In the genomic region with DNA sequence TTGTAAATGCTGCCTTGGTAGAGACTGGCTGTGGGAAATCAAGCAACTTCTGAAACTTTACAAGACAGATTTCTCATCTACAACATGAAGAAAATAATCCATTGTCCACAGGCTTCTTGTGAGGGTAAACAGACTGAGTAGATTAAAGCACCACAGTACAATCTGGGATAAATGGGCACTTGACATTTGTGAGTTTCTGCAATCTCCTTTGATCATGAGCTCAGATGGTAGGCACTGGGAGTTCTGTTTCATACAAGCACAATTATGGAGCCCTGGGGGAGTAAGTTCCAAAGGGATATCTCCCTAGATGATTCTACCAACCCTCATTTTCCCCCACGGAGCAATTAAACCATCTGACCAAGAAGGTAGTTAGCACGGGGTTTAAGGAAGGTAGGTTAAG, we compare ENCODE assay signal across 22 cellular contexts.
A peak's percentile ranks its signal among the peaks of the same experiment; 100 is the strongest.
DNase-seq lines count a peak whose midpoint lies in the region; ATAC-seq and TF ChIP-seq lines count a peak whose summit lies in the region.
"Had no signal": no experiment of that assay in that cellular context is flagged by ENCODE, and none has a peak within 500 bp of the region (broad histone marks: within the 10 kb centered on the region; RNA-seq: fewer than 3 reads in every experiment).

No MANE protein-coding gene starts in this region.

- 86% methylated on average over 2 of the region's 2 CpGs for WGBS in urinary bladder

- H3K9me3 ChIP-seq in WERI-Rb-1 (ENCODE audit: severe bottlenecking) = no peaks in the 10 kb centered on the region
- H3K9me3 ChIP-seq: ascending aorta, thyroid gland had no signal

- peak; percentile 90 for DNase-seq in NCI-H2029 treated with DMSO at 0.1 percent for 48 hours (lab: John Stamatoyannopoulos, UW)
- no peak for DNase-seq in NCI-H2029 (lab: John Stamatoyannopoulos, UW)
- DNase-seq in amniotic epithelial cell (ENCODE audit: low read depth) = peak; percentile 13
- DNase-seq in foreskin fibroblast = no peak
- no peak for DNase-seq in NCI-H526 (lab: John Stamatoyannopoulos, UW)
- DNase-seq in WERI-Rb-1 = no peak
- DNase-seq: activated CD4-positive, alpha-beta T cell treated with anti-CD3 and anti-CD28 coated beads, Interleukin-2, amount 50 U/mL, for 4 hours; activated naive CD4-positive, alpha-beta T cell; activated T-cell treated with anti-CD3 and anti-CD28 coated beads for 4 hours; HCEC 1CT; natural killer cell; NCI-H1694 treated with DMSO at 0.1 percent for 48 hours; Right ventricle myocardium superior; stimulated activated CD4-positive, alpha-beta T cell treated with anti-CD3 and anti-CD28 coated beads, Interleukin-1b, Interleukin-23, amount 100 ng/mL, for 48 hours; stimulated activated naive CD4-positive, alpha-beta T cell; thyroid gland had no signal

- peak overlapping the region; percentile 47 to 64 for H3K4me3 ChIP-seq in foreskin fibroblast (ENCODE audit: low read depth in 1 of 2, low read length in 2 of 2)
- H3K4me3 ChIP-seq in urinary bladder (ENCODE audit: low read depth, low read length) = no peak overlapping the region
- no peak overlapping the region for H3K4me3 ChIP-seq in WERI-Rb-1 (ENCODE audit: low read depth, low read length)
- H3K4me3 ChIP-seq: thyroid gland had no signal

- H3K27ac ChIP-seq in urinary bladder (ENCODE audit: low read depth) (peak overlapping the region; percentile 32), WERI-Rb-1 (no peak overlapping the region)
- H3K27ac ChIP-seq: 22Rv1, C4-2B, coronary artery, thyroid gland had no signal

- no peak for ATAC-seq in GM21367 (IDR thresholded peaks at IDR 0.05; ENCODE audit: unreplicated experiment)
- ATAC-seq: natural killer cell had no signal

- no peaks in the 10 kb centered on the region for H3K4me1 ChIP-seq in urinary bladder (ENCODE audit: insufficient read depth)
- H3K4me1 ChIP-seq: thyroid gland had no signal

- H3K36me3 ChIP-seq in urinary bladder (ENCODE audit: insufficient read depth) (no peaks in the 10 kb centered on the region), WERI-Rb-1 (no peaks in the 10 kb centered on the region)
- H3K36me3 ChIP-seq: ascending aorta, thyroid gland had no signal

- no peaks in the 10 kb centered on the region for H3K27me3 ChIP-seq in WERI-Rb-1 (ENCODE audit: insufficient read depth, low read depth, severe bottlenecking)
- H3K27me3 ChIP-seq: ascending aorta, thyroid gland had no signal

- TF ChIP-seq CTCF in foreskin fibroblast (IDR thresholded peaks at IDR 0.05; ENCODE audit: low read depth, low read length) = no peak
- TF ChIP-seq CTCF in WERI-Rb-1 (IDR thresholded peaks at IDR 0.05; ENCODE audit: low read depth, low read length) = no peak

Comparison
In these comparisons a context has a peak if more than half of its experiments do, and no peak if none do; other contexts are left out.
1. DNase-seq: peak in NCI-H2029 treated with DMSO at 0.1 percent for 48 hours (single experiment) and amniotic epithelial cell (single experiment); none in NCI-H2029 (single experiment), foreskin fibroblast (0 of 2), NCI-H526 (0 of 2) and WERI-Rb-1 (single experiment).
2. H3K4me3 ChIP-seq: peak in foreskin fibroblast (2 of 2); none in urinary bladder (single experiment) and WERI-Rb-1 (single experiment).